In the genomic region with DNA sequence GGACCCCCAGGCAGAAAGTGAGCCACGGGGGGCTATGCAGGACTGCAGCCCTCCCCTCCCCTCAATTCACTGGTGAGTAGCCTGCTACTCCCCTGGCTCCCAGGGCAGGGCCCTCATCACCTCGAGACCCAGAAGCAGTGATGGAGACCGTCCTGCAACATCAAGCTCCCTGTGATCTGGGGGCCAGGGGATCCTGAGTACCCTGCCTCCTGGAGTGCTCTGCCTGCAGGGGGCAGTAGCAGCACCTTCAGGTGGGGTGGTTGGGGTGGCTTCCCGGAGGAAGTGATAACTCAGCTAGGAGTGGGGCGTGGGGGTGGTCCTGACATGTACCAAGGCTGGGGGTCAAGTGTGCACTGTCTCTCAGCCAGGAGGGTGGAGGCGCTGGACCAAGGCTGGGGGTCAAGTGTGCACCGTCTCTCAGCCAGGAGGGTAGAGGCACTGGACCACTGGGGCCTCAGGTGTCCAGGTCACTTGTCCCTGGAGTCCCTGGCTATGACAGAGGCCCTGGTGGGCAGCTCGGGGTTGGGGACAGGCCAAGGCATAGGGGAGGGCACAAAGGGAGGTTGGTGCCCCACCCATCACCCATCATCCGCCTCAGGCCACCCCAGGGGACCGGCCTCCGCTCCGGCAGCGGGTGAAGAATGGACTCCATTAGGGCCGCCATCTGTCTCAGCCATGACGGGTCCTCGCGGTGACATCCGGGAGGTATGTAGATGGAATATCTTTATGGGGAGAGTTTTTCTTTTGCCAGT, we compare ENCODE assay signal across 9 cellular contexts. TPM values are rescaled to one million over a fixed set of nuclear protein-coding genes. Genes with fewer than 3 reads are reported as not detected.
DNase-seq lines count a peak whose midpoint lies in the region; ATAC-seq, FAIRE-seq and TF ChIP-seq lines count a peak whose summit lies in the region.
"Had no signal": no experiment of that assay in that cellular context is flagged by ENCODE, and none has a peak within 500 bp of the region (broad histone marks: within the 10 kb centered on the region; RNA-seq: fewer than 3 reads in every experiment).

No MANE protein-coding gene starts in this region.

- H3K36me3 Mint-ChIP-seq in activated T-cell treated with anti-CD3 and anti-CD28 coated beads, Interleukin-2, amount 50 U/mL, for 4 hours (ENCODE audit: insufficient read depth) = no peaks in the 10 kb centered on the region
- H3K36me3 Mint-ChIP-seq in activated T-cell treated with anti-CD3 and anti-CD28 coated beads, Interleukin-2, amount 50 U/mL, for 24 hours (ENCODE audit: low read depth) = no peaks in the 10 kb centered on the region

- H3K4me2 ChIP-seq in smooth muscle cell = no peak overlapping the region

- H3K9me3 Mint-ChIP-seq in activated T-cell treated with anti-CD3 and anti-CD28 coated beads, Interleukin-2, amount 50 U/mL, for 4 hours = no peaks in the 10 kb centered on the region
- H3K9me3 Mint-ChIP-seq in activated T-cell treated with anti-CD3 and anti-CD28 coated beads, Interleukin-2, amount 50 U/mL, for 24 hours = no peaks in the 10 kb centered on the region

- H3K36me3 ChIP-seq in bronchial epithelial cell (ENCODE audit: control insufficient read depth, insufficient read depth, low read length) = no peaks in the 10 kb centered on the region
- H3K36me3 ChIP-seq in smooth muscle cell (ENCODE audit: low read depth) = no peaks in the 10 kb centered on the region
- H3K36me3 ChIP-seq in esophagus squamous epithelium = no peaks in the 10 kb centered on the region
- H3K36me3 ChIP-seq in tibial artery = no peaks in the 10 kb centered on the region

- no peak overlapping the region for H3K4me3 ChIP-seq in LNCaP clone FGC (ENCODE audit: low read depth, low read length)
- H3K4me3 ChIP-seq in bronchial epithelial cell (ENCODE audit: low read depth, low read length) = no peak overlapping the region
- no peak overlapping the region for H3K4me3 ChIP-seq in smooth muscle cell
- no peak overlapping the region for H3K4me3 ChIP-seq in esophagus squamous epithelium
- H3K4me3 ChIP-seq in tibial artery = no peak overlapping the region
- H3K4me3 ChIP-seq: BLaER1 treated with 17β-estradiol and CSF1 and Interleukin-3, amounts not matched to agents 10 nM and 100 nM had no signal

- WGBS in smooth muscle cell (ENCODE audit: low lambda C conversion rate) = 94% methylated on average over 18 of the region's 18 CpGs
- 69 to 97% methylated on average over 3 to 6 of the region's 18 CpGs for WGBS in esophagus squamous epithelium, 2 donors

- H3K79me2 ChIP-seq in smooth muscle cell (ENCODE audit: low read depth) = no peaks in the 10 kb centered on the region

- no peak overlapping the region for H3K4me3 Mint-ChIP-seq in activated T-cell treated with anti-CD3 and anti-CD28 coated beads, Interleukin-2, amount 50 U/mL, for 4 hours
- H3K4me3 Mint-ChIP-seq in activated T-cell treated with anti-CD3 and anti-CD28 coated beads, Interleukin-2, amount 50 U/mL, for 24 hours = no peak overlapping the region

- H3K27ac Mint-ChIP-seq in activated T-cell treated with anti-CD3 and anti-CD28 coated beads, Interleukin-2, amount 50 U/mL, for 24 hours = no peak overlapping the region

- no peak for FAIRE-seq in bronchial epithelial cell (lab: Jason Lieb, UNC)

- intact Hi-C loops in esophagus squamous epithelium (cut with DNase I) = no loop called here
- intact Hi-C loops in tibial artery (cut with DNase I; ENCODE audit: low total_unique reads) = loop anchor here (5.0 kb wide), 1 partner anchor 91 kb away; no protein-coding TSS in a partner anchor

- no peaks in the 10 kb centered on the region for H3F3A ChIP-seq in smooth muscle cell (ENCODE audit: low read depth)

- peaks cover 5% of the 10 kb centered on the region for H3K4me1 Mint-ChIP-seq in activated T-cell treated with anti-CD3 and anti-CD28 coated beads, Interleukin-2, amount 50 U/mL, for 4 hours (ENCODE audit: low read depth)
- H3K4me1 Mint-ChIP-seq in activated T-cell treated with anti-CD3 and anti-CD28 coated beads, Interleukin-2, amount 50 U/mL, for 24 hours (ENCODE audit: low read depth) = peaks cover 8% of the 10 kb centered on the region

- no peaks in the 10 kb centered on the region for H4K20me1 ChIP-seq in smooth muscle cell (ENCODE audit: low read depth)

- peak; percentile 23 for DNase-seq in activated T-cell treated with anti-CD3 and anti-CD28 coated beads, Interleukin-2, amount 50 U/mL, for 4 hours
- DNase-seq in activated T-cell treated with anti-CD3 and anti-CD28 coated beads, Interleukin-2, amount 50 U/mL, for 24 hours = no peak
- DNase-seq in LNCaP clone FGC (ENCODE audit: low read depth) = no peak
- no peak for DNase-seq in bronchial epithelial cell (ENCODE audit: low read depth)
- no peak for DNase-seq in smooth muscle cell (lab: John Stamatoyannopoulos, UW; ENCODE audit: unreplicated experiment)
- DNase-seq in esophagus squamous epithelium (lab: John Stamatoyannopoulos, UW) = no peak
- no peak for DNase-seq in tibial artery
- no peak for DNase-seq in NCI-H1436 treated with DMSO at 0.1 percent for 48 hours (lab: John Stamatoyannopoulos, UW)

- H2AFZ ChIP-seq in smooth muscle cell (ENCODE audit: low read depth) = no peak overlapping the region

- peak; percentile 15; the same call in 1 of the 2 replicates for TF ChIP-seq CTCF in LNCaP clone FGC (IDR thresholded peaks at IDR 0.05; ENCODE audit: control insufficient read depth, extremely low read depth, insufficient read depth)
- peak; percentile 23 for TF ChIP-seq CTCF in bronchial epithelial cell (IDR thresholded peaks at IDR 0.05; ENCODE audit: insufficient read depth, low read length, severe bottlenecking)
- TF ChIP-seq CTCF in smooth muscle cell (IDR thresholded peaks at IDR 0.05; ENCODE audit: borderline replicate concordance, insufficient read depth, poor library complexity, severe bottlenecking) = peak; percentile 34
- peak in 1 of 6 experiments; percentile 17 for TF ChIP-seq CTCF in esophagus squamous epithelium (IDR thresholded peaks at IDR 0.05)
- TF ChIP-seq CTCF in tibial artery (IDR thresholded peaks at IDR 0.05) = no peak

- H3K27ac ChIP-seq in smooth muscle cell (ENCODE audit: low read depth) (no peak overlapping the region), esophagus squamous epithelium (no peak overlapping the region), tibial artery (no peak overlapping the region)

- H3K9me3 ChIP-seq in smooth muscle cell (replicated peaks; ENCODE audit: low read depth) (no peaks in the 10 kb centered on the region), esophagus squamous epithelium (no peaks in the 10 kb centered on the region), tibial artery (no peaks in the 10 kb centered on the region)
- H3K9me3 ChIP-seq: BLaER1 treated with 17β-estradiol and CSF1 and Interleukin-3, amounts not matched to agents 10 nM and 100 nM had no signal

- no peak overlapping the region for H3K9ac ChIP-seq in smooth muscle cell (ENCODE audit: low read depth)
- H3K9ac ChIP-seq: BLaER1 treated with 17β-estradiol and CSF1 and Interleukin-3, amounts not matched to agents 10 nM and 100 nM had no signal

- no peak for TF ChIP-seq POLR2A in esophagus squamous epithelium (IDR thresholded peaks at IDR 0.05)

- H3K27me3 ChIP-seq in bronchial epithelial cell (ENCODE audit: control insufficient read depth, insufficient read depth, low read length) (no peaks in the 10 kb centered on the region), smooth muscle cell (ENCODE audit: low read depth) (no peaks in the 10 kb centered on the region), esophagus squamous epithelium (no peaks in the 10 kb centered on the region), tibial artery (no peaks in the 10 kb centered on the region)
- H3K27me3 ChIP-seq: BLaER1 treated with 17β-estradiol and CSF1 and Interleukin-3, amounts not matched to agents 10 nM and 100 nM had no signal

- H3K4me1 ChIP-seq in smooth muscle cell (ENCODE audit: low read depth) (no peaks in the 10 kb centered on the region), esophagus squamous epithelium (no peaks in the 10 kb centered on the region), tibial artery (no peaks in the 10 kb centered on the region)

- H3K27me3 Mint-ChIP-seq in activated T-cell treated with anti-CD3 and anti-CD28 coated beads, Interleukin-2, amount 50 U/mL, for 4 hours (ENCODE audit: low read depth) = no peaks in the 10 kb centered on the region
- H3K27me3 Mint-ChIP-seq in activated T-cell treated with anti-CD3 and anti-CD28 coated beads, Interleukin-2, amount 50 U/mL, for 24 hours = no peaks in the 10 kb centered on the region

- no peak for ATAC-seq in activated T-cell treated with anti-CD3 and anti-CD28 coated beads, Interleukin-2, amount 50 U/mL, for 4 hours

RNA-seq across cellular contexts. Expression of gene RTN4R, which starts 9.4 kb away (rescaled TPM):
- 1 to 10 TPM in 2 of 3 donors, under 1 TPM in 1; 0.89 to 1.4 (median 1.0) TPM for total RNA-seq in activated T-cell treated with anti-CD3 and anti-CD28 coated beads, Interleukin-2, amount 50 U/mL, for 4 hours
- total RNA-seq in bronchial epithelial cell = 2.6 and 2.8 TPM in 2 replicates
- 1.8 and 3.9 TPM in 2 replicates for total RNA-seq in smooth muscle cell
- 4.7 and 8.4 TPM in 2 replicates for polyA plus RNA-seq in smooth muscle cell
- 1 to 10 TPM in 3 of 4 donors, under 1 TPM in 1; 0.97 to 3.9 (median 2.5) TPM for total RNA-seq in esophagus squamous epithelium

Comparison
In these comparisons a context has a peak if more than half of its experiments do, and no peak if none do; other contexts are left out.
1. CTCF ChIP-seq: peak in LNCaP clone FGC (single experiment), bronchial epithelial cell (single experiment) and smooth muscle cell (single experiment); none in tibial artery (0 of 2).